Comparison of ENCODE assay signal across 29 cellular contexts in genomic region chr10:28449382-28449781, GRCh38.
"Had no signal": no experiment of that assay in that cellular context is flagged by ENCODE, and none has a peak within 500 bp of the region (broad histone marks: within the 10 kb centered on the region; RNA-seq: fewer than 3 reads in every experiment).

No MANE protein-coding gene starts in this region.

- H3K27me3 ChIP-seq: stomach, testis, thyroid gland, tibial nerve, transverse colon, upper lobe of left lung, upper lobe of right lung, uterus, vagina had no signal

- H3K36me3 ChIP-seq: stomach, suprapubic skin, thoracic aorta, thyroid gland, tibial artery, tibial nerve, transverse colon, upper lobe of left lung, upper lobe of right lung, uterus, vagina had no signal

- H3K27me3 Mint-ChIP-seq: type B pancreatic cell had no signal

- H3K4me3 ChIP-seq: stomach, suprapubic skin, testis, thoracic aorta, thyroid gland, tibial artery, tibial nerve, transverse colon, upper lobe of left lung, upper lobe of right lung, uterus, vagina had no signal

- ATAC-seq: stimulated activated effector memory CD8-positive, alpha-beta T cell treated with anti-CD3 and anti-CD28 coated beads, Interleukin-12 subunit alpha, Interleukin-12 subunit beta, amount 100 ng/mL, for 72 hours; stimulated activated memory B cell treated with anti-CD40 and anti-IgM and Interleukin-4, amounts not matched to agents 10 μg/mL and 1 μg/mL and 100 μg/mL, for 72 hours; stimulated activated naive B cell treated with anti-CD40 and anti-IgM and Interleukin-4, amounts not matched to agents 10 μg/mL and 1 μg/mL and 100 μg/mL, for 72 hours; stimulated activated naive CD8-positive, alpha-beta T cell treated with anti-CD3 and anti-CD28 coated beads, Interleukin-15, amount 100 ng/mL, for 72 hours; stimulated activated naive CD8-positive, alpha-beta T cell treated with anti-CD3 and anti-CD28 coated beads, Interleukin-15, Interleukin-2, amounts not matched to agents 100 U/mL and 50 U/mL, for 24 hours; upper lobe of right lung had no signal

- FAIRE-seq: urothelium cell line had no signal

- H3K36me3 Mint-ChIP-seq: stimulated activated effector memory CD8-positive, alpha-beta T cell treated with anti-CD3 and anti-CD28 coated beads, Interleukin-12 subunit alpha, Interleukin-12 subunit beta, amount 100 ng/mL, for 72 hours; stimulated activated memory B cell treated with anti-CD40 and anti-IgM and Interleukin-4, amounts not matched to agents 10 μg/mL and 1 μg/mL and 100 μg/mL, for 72 hours; type B pancreatic cell had no signal

- H3K9me3 ChIP-seq: suprapubic skin, testis, thoracic aorta, thyroid gland, tibial artery, upper lobe of right lung, uterus, vagina had no signal

- DNase-seq: stimulated activated CD4-positive, alpha-beta T cell treated with anti-CD3 and anti-CD28 coated beads, Interleukin-2, amount 100 ng/mL, for 48 hours; stimulated activated CD4-positive, alpha-beta T cell treated with anti-CD3 and anti-CD28 coated beads, Interleukin-4, amount 100 ng/mL, for 1 hour; stimulated activated CD4-positive, alpha-beta T cell treated with anti-CD3 and anti-CD28 coated beads, Interleukin-4, amount 100 ng/mL, for 24 hours; stimulated activated CD4-positive, alpha-beta T cell treated with anti-CD3 and anti-CD28 coated beads, Interleukin-4, amount 100 ng/mL, for 4 hours; stimulated activated CD8-positive, alpha-beta memory T cell treated with anti-CD3 and anti-CD28 coated beads, Interleukin-4, amount 100 ng/mL, for 48 hours; stimulated activated naive B cell treated with anti-CD40 and anti-IgM and Interleukin-4, amounts not matched to agents 10 μg/mL and 1 μg/mL and 100 μg/mL, for 72 hours; stimulated activated naive CD4-positive, alpha-beta T cell; stimulated activated naive CD4-positive, alpha-beta T cell treated with Interleukin-2 at 50 U/mL for 16 hours; stimulated activated naive CD8-positive, alpha-beta T cell treated with anti-CD3 and anti-CD28 coated beads, Interleukin-15, amount 100 ng/mL, for 72 hours; stimulated activated naive CD8-positive, alpha-beta T cell treated with anti-CD3 and anti-CD28 coated beads, Interleukin-15, Interleukin-2, amounts not matched to agents 100 U/mL and 50 U/mL, for 24 hours; stomach; substantia nigra; testis; thyroid gland; tibial artery; transverse colon; trophoblast cell; upper lobe of left lung; upper lobe of right lung; uterus had no signal

- H3K9me3 Mint-ChIP-seq: stimulated activated effector memory CD8-positive, alpha-beta T cell treated with anti-CD3 and anti-CD28 coated beads, Interleukin-12 subunit alpha, Interleukin-12 subunit beta, amount 100 ng/mL, for 72 hours; stimulated activated memory B cell treated with anti-CD40 and anti-IgM and Interleukin-4, amounts not matched to agents 10 μg/mL and 1 μg/mL and 100 μg/mL, for 72 hours; stimulated activated naive CD8-positive, alpha-beta T cell treated with anti-CD3 and anti-CD28 coated beads, Interleukin-15, amount 100 ng/mL, for 72 hours; stimulated activated naive CD8-positive, alpha-beta T cell treated with anti-CD3 and anti-CD28 coated beads, Interleukin-15, Interleukin-2, amounts not matched to agents 100 ng/mL and 50 ng/mL, for 24 hours had no signal

- H3K27ac ChIP-seq: stomach, suprapubic skin, testis, thoracic aorta, thyroid gland, tibial artery, tibial nerve, transverse colon, upper lobe of left lung, upper lobe of right lung, uterus, vagina had no signal

- H3K4me1 Mint-ChIP-seq: stimulated activated effector memory CD8-positive, alpha-beta T cell treated with anti-CD3 and anti-CD28 coated beads, Interleukin-12 subunit alpha, Interleukin-12 subunit beta, amount 100 ng/mL, for 72 hours; stimulated activated memory B cell treated with anti-CD40 and anti-IgM and Interleukin-4, amounts not matched to agents 10 μg/mL and 1 μg/mL and 100 μg/mL, for 72 hours; stimulated activated naive B cell treated with anti-CD40 and anti-IgM and Interleukin-4, amounts not matched to agents 10 μg/mL and 1 μg/mL and 100 μg/mL, for 72 hours; stimulated activated naive CD8-positive, alpha-beta T cell treated with anti-CD3 and anti-CD28 coated beads, Interleukin-15, amount 100 ng/mL, for 72 hours had no signal

- H3K27ac Mint-ChIP-seq: stimulated activated effector memory CD8-positive, alpha-beta T cell treated with anti-CD3 and anti-CD28 coated beads, Interleukin-12 subunit alpha, Interleukin-12 subunit beta, amount 100 ng/mL, for 72 hours; stimulated activated memory B cell treated with anti-CD40 and anti-IgM and Interleukin-4, amounts not matched to agents 10 μg/mL and 1 μg/mL and 100 μg/mL, for 72 hours; stimulated activated naive B cell treated with anti-CD40 and anti-IgM and Interleukin-4, amounts not matched to agents 10 μg/mL and 1 μg/mL and 100 μg/mL, for 72 hours; stimulated activated naive CD8-positive, alpha-beta T cell treated with anti-CD3 and anti-CD28 coated beads, Interleukin-15, amount 100 ng/mL, for 72 hours; stimulated activated naive CD8-positive, alpha-beta T cell treated with anti-CD3 and anti-CD28 coated beads, Interleukin-15, Interleukin-2, amounts not matched to agents 100 ng/mL and 50 ng/mL, for 24 hours; type B pancreatic cell had no signal

- H3K4me1 ChIP-seq: stomach, suprapubic skin, testis, thyroid gland, tibial artery, tibial nerve, transverse colon, upper lobe of left lung, upper lobe of right lung, uterus, vagina had no signal

- H3K4me3 Mint-ChIP-seq: stimulated activated effector memory CD8-positive, alpha-beta T cell treated with anti-CD3 and anti-CD28 coated beads, Interleukin-12 subunit alpha, Interleukin-12 subunit beta, amount 100 ng/mL, for 72 hours; stimulated activated memory B cell treated with anti-CD40 and anti-IgM and Interleukin-4, amounts not matched to agents 10 μg/mL and 1 μg/mL and 100 μg/mL, for 72 hours; stimulated activated naive B cell treated with anti-CD40 and anti-IgM and Interleukin-4, amounts not matched to agents 10 μg/mL and 1 μg/mL and 100 μg/mL, for 72 hours; stimulated activated naive CD8-positive, alpha-beta T cell treated with anti-CD3 and anti-CD28 coated beads, Interleukin-15, amount 100 ng/mL, for 72 hours; stimulated activated naive CD8-positive, alpha-beta T cell treated with anti-CD3 and anti-CD28 coated beads, Interleukin-15, Interleukin-2, amounts not matched to agents 100 ng/mL and 50 ng/mL, for 24 hours; type B pancreatic cell had no signal
